15 cellular contexts compared by ENCODE assay signal in genomic region chr7:115840702-115841101, GRCh38.
A peak's percentile ranks its signal among the peaks of the same experiment; 100 is the strongest.
DNase-seq lines count a peak whose midpoint lies in the region; ATAC-seq lines count a peak whose summit lies in the region.
"Had no signal": no experiment of that assay in that cellular context is flagged by ENCODE, and none has a peak within 500 bp of the region (broad histone marks: within the 10 kb centered on the region; RNA-seq: fewer than 3 reads in every experiment).

No MANE protein-coding gene starts in this region.

- H3K36me3 ChIP-seq in SK-N-MC (ENCODE audit: insufficient read depth, low read length) = no peaks in the 10 kb centered on the region

- H3K9me3 ChIP-seq in SK-N-MC (ENCODE audit: low read depth, low read length) = no peaks in the 10 kb centered on the region

- ATAC-seq in GM21360 (IDR thresholded peaks at IDR 0.05; ENCODE audit: unreplicated experiment) (no peak), sciatic nerve (no peak)

- intact Hi-C loops in sciatic nerve (cut with DNase I) = no loop called here

- H3K4me3 ChIP-seq in SK-N-MC = no peak overlapping the region

- 0 out of 2 replicates have a peak overlapping the region, but pooled peaks have one; percentile 16 for H3K27ac ChIP-seq in SK-N-MC
- H3K27ac ChIP-seq: 22Rv1 had no signal

- no peak overlapping the region for H3K9ac ChIP-seq in SK-N-MC (ENCODE audit: insufficient read length)

- DNase-seq in SIG-M5 treated with dmso at 0.1 percent for 504 hours (lab: John Stamatoyannopoulos, UW; ENCODE audit: unreplicated experiment) = peak; percentile 27
- DNase-seq in SIG-M5 (lab: John Stamatoyannopoulos, UW) = no peak
- DNase-seq in SK-N-MC (ENCODE audit: low read depth, low spot score) = no peak
- DNase-seq in iris pigment epithelial cell (ENCODE audit: low read depth) = peak; percentile 1
- no peak for DNase-seq in sciatic nerve (ENCODE audit: low spot score)
- DNase-seq in NCI-H2081 (lab: John Stamatoyannopoulos, UW) = no peak
- no peak for DNase-seq in dedifferentiated amniotic fluid mesenchymal stem cell (ENCODE audit: extremely low spot score)
- DNase-seq: CD4-positive, CD25-positive, alpha-beta regulatory T cell; GOT3; Kasumi-1; MM.1S; NCI-H1092 treated with DMSO at 0.1 percent for 48 hours; NCI-H510A treated with DMSO at 0.1 percent for 48 hours had no signal

Comparison
In these comparisons a context has a peak if more than half of its experiments do, and no peak if none do; other contexts are left out.
1. DNase-seq: peak in SIG-M5 treated with dmso at 0.1 percent for 504 hours (single experiment) and iris pigment epithelial cell (single experiment); none in SIG-M5 (single experiment), SK-N-MC (single experiment), sciatic nerve (single experiment), NCI-H2081 (0 of 2) and dedifferentiated amniotic fluid mesenchymal stem cell (single experiment).